31 cellular contexts compared by ENCODE assay signal in the genomic region with DNA sequence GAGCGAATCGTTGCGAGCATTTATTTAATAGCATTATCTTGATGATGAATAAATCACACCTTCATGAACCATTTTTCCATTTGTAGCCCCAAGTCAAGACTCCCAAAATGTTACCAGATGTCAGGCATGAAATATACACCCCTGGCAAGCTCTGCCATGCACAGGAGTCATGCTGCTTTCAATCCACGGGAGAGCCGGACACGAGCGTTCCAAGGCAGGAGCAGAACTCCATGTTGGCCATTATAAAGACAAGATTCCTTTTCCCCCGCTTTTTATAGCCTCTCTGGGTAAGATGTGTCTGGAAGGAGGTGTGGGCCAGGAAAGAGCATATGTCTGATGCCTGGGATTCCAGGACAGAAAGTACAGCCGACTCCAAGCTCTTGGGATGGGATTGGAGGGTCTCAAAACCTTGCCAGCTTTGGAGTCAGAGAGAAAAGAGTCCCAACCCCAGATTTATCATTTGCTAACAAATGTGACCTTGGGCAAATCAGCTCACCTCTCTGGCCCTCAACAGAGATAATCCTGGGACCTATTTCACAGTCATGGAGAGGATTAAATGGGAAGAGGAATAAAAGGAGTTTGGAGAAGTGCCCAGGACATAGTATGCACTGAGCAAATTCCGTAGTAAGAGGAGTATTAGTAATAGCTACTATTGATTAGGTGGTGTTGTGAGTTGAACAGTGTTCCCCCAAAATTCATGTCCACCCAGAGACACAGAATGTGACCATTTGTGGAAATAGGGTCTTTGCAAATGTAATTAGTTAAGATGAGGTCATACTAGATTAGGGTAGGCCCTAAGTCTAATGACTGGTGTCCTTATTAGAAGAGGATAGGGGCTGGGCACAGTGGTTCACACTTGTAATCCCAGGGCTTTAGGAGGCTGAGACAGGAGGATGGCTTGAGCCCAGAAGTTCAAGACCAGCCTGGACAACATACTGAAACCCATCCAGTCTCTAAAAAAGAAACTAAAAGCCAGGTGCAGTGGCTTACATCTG. TPM values are rescaled to one million over a fixed set of nuclear protein-coding genes. Genes with fewer than 3 reads are reported as not detected.
DNase-seq lines count a peak whose midpoint lies in the region; ATAC-seq, FAIRE-seq and TF ChIP-seq lines count a peak whose summit lies in the region.
"Had no signal": no experiment of that assay in that cellular context is flagged by ENCODE, and none has a peak within 500 bp of the region (broad histone marks: within the 10 kb centered on the region; RNA-seq: fewer than 3 reads in every experiment).

No MANE protein-coding gene starts in this region.

- WGBS in liver, result 78% methylated on average over 10 of the region's 10 CpGs

- POLR2A ChIA-PET in activated CD4-positive, alpha-beta T cell treated with anti-CD3 and anti-CD28 coated beads for 36 hours (lab: Charles Lee), result no interaction called here

- in situ Hi-C loops in gastrocnemius medialis (cut with MboI; ENCODE audit: low sequenced_read_pairs in 4 of 4) (no loop called here), G401 (cut with HindIII; ENCODE audit: low sequenced_read_pairs) (no loop called here)

- no peak overlapping the region for H3K27ac Mint-ChIP-seq in activated CD4-positive, alpha-beta T cell treated with anti-CD3 and anti-CD28 coated beads for 36 hours
- H3K27ac Mint-ChIP-seq: B cell, memory B cell had no signal

- no peak overlapping the region for H3K4me3 Mint-ChIP-seq in activated CD4-positive, alpha-beta T cell treated with anti-CD3 and anti-CD28 coated beads for 36 hours
- H3K4me3 Mint-ChIP-seq in activated T-cell treated with anti-CD3 and anti-CD28 coated beads, Interleukin-2, amount 50 U/mL, for 4 hours, result no peak overlapping the region
- H3K4me3 Mint-ChIP-seq: B cell, memory B cell had no signal

- no peak for TF ChIP-seq CTCF in WERI-Rb-1 (IDR thresholded peaks at IDR 0.05; ENCODE audit: low read depth, low read length)
- no peak for TF ChIP-seq CTCF in liver (IDR thresholded peaks at IDR 0.05; ENCODE audit: low read depth, low read length, missing input control)
- TF ChIP-seq CTCF in gastrocnemius medialis (IDR thresholded peaks at IDR 0.05 in 4 of 5, conservative IDR thresholded peaks at IDR 0.05 in 1 of 5), result no peak

- H3K9ac ChIP-seq in liver (ENCODE audit: low read depth in 1 of 2, low read length in 2 of 2), result no peak overlapping the region
- H3K9ac ChIP-seq: GM23248 had no signal

- H3K9me3 ChIP-seq in WERI-Rb-1 (ENCODE audit: severe bottlenecking), result no peaks in the 10 kb centered on the region
- no peaks in the 10 kb centered on the region for H3K9me3 ChIP-seq in liver (ENCODE audit: control insufficient read depth in 4 of 4, low read length in 3 of 4)
- H3K9me3 ChIP-seq in gastrocnemius medialis, result no peaks in the 10 kb centered on the region
- H3K9me3 ChIP-seq: tibial artery had no signal

- no peak for ATAC-seq in gastrocnemius medialis
- no peak for ATAC-seq in GM18861 (IDR thresholded peaks at IDR 0.05; ENCODE audit: unreplicated experiment)
- no peak for ATAC-seq in activated CD4-positive, alpha-beta T cell treated with anti-CD3 and anti-CD28 coated beads for 36 hours
- ATAC-seq in activated T-cell treated with anti-CD3 and anti-CD28 coated beads, Interleukin-2, amount 50 U/mL, for 4 hours, result no peak
- ATAC-seq: Right ventricle myocardium inferior, SK-N-SH treated with all-trans-retinoic acid at 6 μM for 48 hours had no signal

- FAIRE-seq in HTR-8/SVneo (lab: Jason Lieb, UNC), result peak; percentile 44
- FAIRE-seq: small intestine had no signal

- intact Hi-C loops in gastrocnemius medialis (cut with DNase I; ENCODE audit: low total_unique reads), result no loop called here
- intact Hi-C loops in activated CD4-positive, alpha-beta T cell treated with anti-CD3 and anti-CD28 coated beads for 36 hours (cut with DNase I, micrococcal nuclease), result no loop called here

- TF ChIP-seq POLR2A in gastrocnemius medialis (IDR thresholded peaks at IDR 0.05), result no peak

- DNase-seq in HTR-8/SVneo (ENCODE audit: insufficient read length, low spot score), result no peak
- DNase-seq in WERI-Rb-1, result peak; percentile 43
- no peak for DNase-seq in gastrocnemius medialis
- DNase-seq in G401 (ENCODE audit: low spot score), result no peak
- DNase-seq in activated CD4-positive, alpha-beta T cell treated with anti-CD3 and anti-CD28 coated beads for 36 hours, result no peak
- no peak for DNase-seq in activated T-cell treated with anti-CD3 and anti-CD28 coated beads, Interleukin-2, amount 50 U/mL, for 4 hours
- DNase-seq: activated CD4-positive, alpha-beta T cell treated with anti-CD3 and anti-CD28 coated beads for 48 hours; activated T-cell treated with anti-CD3 and anti-CD28 coated beads, Interleukin-2, amount 50 U/mL, for 48 hours; amygdala; DMS53; effector memory CD4-positive, alpha-beta T cell; GM23248; Kasumi-1; MV-4-11; NCI-H146; NCI-H2107; NCI-H446; NCI-H774; nucleus accumbens; small intestine; stimulated activated CD8-positive, alpha-beta memory T cell treated with anti-CD3 and anti-CD28 coated beads, Interleukin-4, amount 100 ng/mL, for 48 hours; tibial artery had no signal

- TF ChIP-seq RAD21 in liver (IDR thresholded peaks at IDR 0.05), result no peak

- H3K4me3 ChIP-seq in WERI-Rb-1 (ENCODE audit: low read depth, low read length) (no peak overlapping the region), liver (ENCODE audit: low read depth in 1 of 3, low read length in 3 of 3) (no peak overlapping the region), gastrocnemius medialis (no peak overlapping the region)
- H3K4me3 ChIP-seq: coronary artery, GM23248, tibial artery had no signal

- no peaks in the 10 kb centered on the region for H3K9me3 Mint-ChIP-seq in activated CD4-positive, alpha-beta T cell treated with anti-CD3 and anti-CD28 coated beads for 36 hours (ENCODE audit: low read depth)
- H3K9me3 Mint-ChIP-seq in activated T-cell treated with anti-CD3 and anti-CD28 coated beads, Interleukin-2, amount 50 U/mL, for 4 hours, result no peaks in the 10 kb centered on the region

- H3K27me3 Mint-ChIP-seq in activated CD4-positive, alpha-beta T cell treated with anti-CD3 and anti-CD28 coated beads for 36 hours, result no peaks in the 10 kb centered on the region
- no peaks in the 10 kb centered on the region for H3K27me3 Mint-ChIP-seq in activated T-cell treated with anti-CD3 and anti-CD28 coated beads, Interleukin-2, amount 50 U/mL, for 4 hours (ENCODE audit: low read depth)

- no peaks in the 10 kb centered on the region for H3K36me3 Mint-ChIP-seq in activated CD4-positive, alpha-beta T cell treated with anti-CD3 and anti-CD28 coated beads for 36 hours (ENCODE audit: low read depth)
- H3K36me3 Mint-ChIP-seq in activated T-cell treated with anti-CD3 and anti-CD28 coated beads, Interleukin-2, amount 50 U/mL, for 4 hours (ENCODE audit: insufficient read depth), result no peaks in the 10 kb centered on the region
- H3K36me3 Mint-ChIP-seq: memory B cell had no signal

- H3K36me3 ChIP-seq in WERI-Rb-1 (no peaks in the 10 kb centered on the region), liver (ENCODE audit: control insufficient read depth in 4 of 4, insufficient read depth in 3 of 4, low read depth in 1 of 4, low read length in 3 of 4) (no peaks in the 10 kb centered on the region), gastrocnemius medialis (no peaks in the 10 kb centered on the region)
- H3K36me3 ChIP-seq: tibial artery had no signal

- no peaks in the 10 kb centered on the region for H3K4me1 Mint-ChIP-seq in activated CD4-positive, alpha-beta T cell treated with anti-CD3 and anti-CD28 coated beads for 36 hours
- no peaks in the 10 kb centered on the region for H3K4me1 Mint-ChIP-seq in activated T-cell treated with anti-CD3 and anti-CD28 coated beads, Interleukin-2, amount 50 U/mL, for 4 hours (ENCODE audit: low read depth)
- H3K4me1 Mint-ChIP-seq: B cell had no signal

- peaks cover 3 to 6% (median 5%) of the 10 kb centered on the region in 4 donors for H3K4me1 ChIP-seq in liver (ENCODE audit: control insufficient read depth in 4 of 4, insufficient read depth in 4 of 4, low read length in 3 of 4)
- H3K4me1 ChIP-seq in gastrocnemius medialis, result peaks cover 3 to 4% of the 10 kb centered on the region in 2 donors
- H3K4me1 ChIP-seq: tibial artery had no signal

- H3K27me3 ChIP-seq in WERI-Rb-1 (ENCODE audit: insufficient read depth, low read depth, severe bottlenecking) (no peaks in the 10 kb centered on the region), liver (ENCODE audit: control insufficient read depth in 4 of 4, insufficient read depth in 4 of 4, low read length in 3 of 4) (no peaks in the 10 kb centered on the region), gastrocnemius medialis (no peaks in the 10 kb centered on the region)

- CTCF ChIA-PET in activated CD4-positive, alpha-beta T cell treated with anti-CD3 and anti-CD28 coated beads for 36 hours (lab: Charles Lee), result no interaction called here

- H3K27ac ChIP-seq in WERI-Rb-1 (no peak overlapping the region), liver (ENCODE audit: low read depth in 1 of 2, low read length in 2 of 2) (peak overlapping the region in 1 of 2 donors; percentile 45), gastrocnemius medialis (peak overlapping the region; percentile 29 to 59 (median 37))
- H3K27ac ChIP-seq: coronary artery, GM23248, tibial artery had no signal

TF ChIP-seq in liver, 16 proteins besides CTCF, POLR2A, EP300 and RAD21 (continues in another document):
- no peak for TF ChIP-seq EGR1 (IDR thresholded peaks at IDR 0.05; ENCODE audit: low read depth in 2 of 2)
- no peak for TF ChIP-seq FOXA2 (IDR thresholded peaks at IDR 0.05)
- no peak for TF ChIP-seq HNF4G (IDR thresholded peaks at IDR 0.05)

RNA-seq across cellular contexts. Expression of gene RIPOR3, which starts 17.2 kb away (rescaled TPM):
- total RNA-seq in liver (10 to 100 TPM; 23.8 to 90.3 TPM), gastrocnemius medialis (10 to 100 TPM in 1 of 4 donors, 1 to 10 TPM in 3; 5.3 to 12.5 (median 8.2) TPM)
- 1 to 10 TPM; 5.6 to 8.9 TPM for polyA plus RNA-seq in liver
- total RNA-seq in G401 (2014; rRNA removed; shearing (Covaris generic)), result 6.9 and 7.4 TPM in 2 replicates
- not detected for total RNA-seq in activated CD4-positive, alpha-beta T cell treated with anti-CD3 and anti-CD28 coated beads for 36 hours
- total RNA-seq in activated T-cell treated with anti-CD3 and anti-CD28 coated beads, Interleukin-2, amount 50 U/mL, for 4 hours, result under 1 TPM; 0.21 to 0.71 (median 0.63) TPM
- total RNA-seq: GM23248; pulmonary artery endothelial cell; T-helper 2 cell treated with Interferon-gamma antibody and Interleukin-4, amounts not matched to agents 100 ng/mL and 5 ng/mL, for 36 hours had no signal

RNA-seq across cellular contexts. Expression of gene PARD6B, which starts 57.3 kb away (rescaled TPM):
- total RNA-seq in liver (1 to 10 TPM; 6.2 to 8.8 TPM), gastrocnemius medialis (10 to 100 TPM in 1 of 4 donors, 1 to 10 TPM in 2, under 1 TPM in 1; 0.72 to 15.3 (median 2.3) TPM)
- 1 to 10 TPM; 1.2 to 5.7 TPM for polyA plus RNA-seq in liver
- total RNA-seq in G401 (2014; rRNA removed; shearing (Covaris generic)), result 30.0 and 43.3 TPM in 2 replicates
- 1 to 10 TPM; 4.9 to 6.2 TPM for total RNA-seq in activated CD4-positive, alpha-beta T cell treated with anti-CD3 and anti-CD28 coated beads for 36 hours
- total RNA-seq in activated T-cell treated with anti-CD3 and anti-CD28 coated beads, Interleukin-2, amount 50 U/mL, for 4 hours, result 1 to 10 TPM; 6.8 to 9.4 (median 8.4) TPM
- total RNA-seq: GM23248 had no signal
